1 cellular context compared by ENCODE assay signal in the genomic region with DNA sequence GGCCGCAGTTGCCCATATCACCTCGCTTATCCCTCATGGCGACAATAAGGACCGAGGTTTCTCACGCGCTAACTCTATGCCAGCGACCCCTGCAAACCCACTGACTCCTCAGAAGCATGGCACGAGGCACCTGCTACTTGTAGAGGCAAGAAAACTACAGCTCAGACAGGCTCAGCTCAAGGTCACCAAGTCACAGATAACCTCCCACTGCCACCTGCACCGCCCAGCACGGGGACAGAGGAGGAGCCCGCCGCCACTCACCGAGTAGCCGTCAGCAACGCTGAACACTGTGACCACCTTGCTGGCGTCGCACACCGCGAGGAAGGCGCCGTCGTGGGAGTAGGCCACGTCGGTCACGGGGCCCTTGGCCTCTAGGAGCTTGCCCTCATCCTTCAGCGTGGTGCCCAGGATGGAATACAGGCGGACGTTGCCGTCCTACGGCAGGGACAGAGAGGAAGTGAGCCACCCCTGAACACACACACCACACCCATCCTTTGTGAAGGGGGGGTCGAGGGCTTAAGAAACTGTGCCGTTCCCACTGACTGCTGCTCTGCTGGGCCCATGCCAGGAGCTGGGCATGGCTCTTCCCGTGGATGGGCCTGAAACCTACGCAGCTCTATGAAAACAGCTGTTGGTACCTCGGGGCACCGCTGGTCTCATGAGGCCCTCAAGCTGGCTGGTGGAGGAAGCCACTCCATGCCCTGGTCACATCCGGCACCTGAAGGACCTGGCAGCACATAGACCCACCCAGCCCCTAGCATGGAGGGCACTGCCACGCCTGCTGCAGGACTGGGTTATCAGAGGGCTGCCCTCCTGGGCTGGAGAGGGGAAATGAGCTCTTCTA.
TF ChIP-seq lines count a peak whose summit lies in the region.

No MANE protein-coding gene starts in this region.

TF ChIP-seq in SK-N-SH, 30 proteins besides CTCF, POLR2A, EP300 and RAD21:
- TF ChIP-seq, protein P1, sequence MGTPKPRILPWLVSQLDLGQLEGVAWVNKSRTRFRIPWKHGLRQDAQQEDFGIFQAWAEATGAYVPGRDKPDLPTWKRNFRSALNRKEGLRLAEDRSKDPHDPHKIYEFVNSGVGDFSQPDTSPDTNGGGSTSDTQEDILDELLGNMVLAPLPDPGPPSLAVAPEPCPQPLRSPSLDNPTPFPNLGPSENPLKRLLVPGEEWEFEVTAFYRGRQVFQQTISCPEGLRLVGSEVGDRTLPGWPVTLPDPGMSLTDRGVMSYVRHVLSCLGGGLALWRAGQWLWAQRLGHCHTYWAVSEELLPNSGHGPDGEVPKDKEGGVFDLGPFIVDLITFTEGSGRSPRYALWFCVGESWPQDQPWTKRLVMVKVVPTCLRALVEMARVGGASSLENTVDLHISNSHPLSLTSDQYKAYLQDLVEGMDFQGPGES (IDR thresholded peaks at IDR 0.05; ENCODE audit: low read depth, low read length): no peak
- TF ChIP-seq, protein P2, sequence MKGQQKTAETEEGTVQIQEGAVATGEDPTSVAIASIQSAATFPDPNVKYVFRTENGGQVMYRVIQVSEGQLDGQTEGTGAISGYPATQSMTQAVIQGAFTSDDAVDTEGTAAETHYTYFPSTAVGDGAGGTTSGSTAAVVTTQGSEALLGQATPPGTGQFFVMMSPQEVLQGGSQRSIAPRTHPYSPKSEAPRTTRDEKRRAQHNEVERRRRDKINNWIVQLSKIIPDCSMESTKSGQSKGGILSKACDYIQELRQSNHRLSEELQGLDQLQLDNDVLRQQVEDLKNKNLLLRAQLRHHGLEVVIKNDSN (IDR thresholded peaks at IDR 0.05; ENCODE audit: borderline replicate concordance, low read depth): no peak
- TF ChIP-seq SIN3A (IDR thresholded peaks at IDR 0.05; ENCODE audit: borderline replicate concordance, low read depth, low read length) (no peak), ELF1 (IDR thresholded peaks at IDR 0.05) (no peak), TEAD4 (IDR thresholded peaks at IDR 0.05; ENCODE audit: borderline replicate concordance, insufficient read depth) (no peak), MEF2A (IDR thresholded peaks at IDR 0.05; ENCODE audit: borderline replicate concordance, low read depth) (no peak), CHD2 (IDR thresholded peaks at IDR 0.05; ENCODE audit: low read length, partially characterized antibody) (no peak)
- TF ChIP-seq, protein P3, sequence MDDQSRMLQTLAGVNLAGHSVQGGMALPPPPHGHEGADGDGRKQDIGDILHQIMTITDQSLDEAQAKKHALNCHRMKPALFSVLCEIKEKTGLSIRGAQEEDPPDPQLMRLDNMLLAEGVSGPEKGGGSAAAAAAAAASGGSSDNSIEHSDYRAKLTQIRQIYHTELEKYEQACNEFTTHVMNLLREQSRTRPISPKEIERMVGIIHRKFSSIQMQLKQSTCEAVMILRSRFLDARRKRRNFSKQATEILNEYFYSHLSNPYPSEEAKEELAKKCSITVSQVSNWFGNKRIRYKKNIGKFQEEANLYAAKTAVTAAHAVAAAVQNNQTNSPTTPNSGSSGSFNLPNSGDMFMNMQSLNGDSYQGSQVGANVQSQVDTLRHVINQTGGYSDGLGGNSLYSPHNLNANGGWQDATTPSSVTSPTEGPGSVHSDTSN (IDR thresholded peaks at IDR 0.05): no peak
